Comparison of ENCODE assay signal across 14 cellular contexts in the genomic region with DNA sequence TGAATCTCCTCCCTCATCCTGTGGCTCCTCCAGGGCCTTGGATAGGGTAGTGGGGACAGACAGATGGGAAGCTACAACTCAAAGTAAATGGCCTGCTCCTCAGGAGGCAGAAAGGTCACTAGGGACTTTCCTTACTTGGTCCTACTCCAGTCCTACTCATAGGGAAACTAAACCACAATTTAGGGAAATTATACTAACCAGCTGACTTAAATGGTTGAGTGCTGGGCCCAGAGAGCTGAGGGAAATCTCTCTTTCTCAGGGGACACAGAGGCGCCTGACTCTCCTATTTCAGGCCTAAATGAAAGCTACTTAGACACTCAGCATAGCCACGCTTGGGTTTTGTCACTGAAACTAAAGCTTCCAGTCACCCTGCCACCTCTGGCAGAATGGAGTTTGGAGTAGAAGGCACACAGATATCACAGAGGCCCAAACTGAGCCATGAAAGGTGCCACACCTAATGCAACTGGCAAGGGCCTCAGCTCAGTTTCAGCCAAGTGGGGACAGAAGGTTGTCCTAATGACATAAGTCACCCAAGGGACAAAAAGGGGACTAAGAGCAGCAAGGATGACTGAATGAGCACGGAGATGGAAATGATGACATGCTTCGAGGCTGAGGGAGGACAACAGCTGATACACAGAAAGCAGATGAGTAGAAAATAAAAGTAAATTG. TPM values are rescaled to one million over a fixed set of nuclear protein-coding genes. Genes with fewer than 3 reads are reported as not detected.
DNase-seq lines count a peak whose midpoint lies in the region; ATAC-seq and FAIRE-seq lines count a peak whose summit lies in the region.
"Had no signal": no experiment of that assay in that cellular context is flagged by ENCODE, and none has a peak within 500 bp of the region (broad histone marks: within the 10 kb centered on the region; RNA-seq: fewer than 3 reads in every experiment).

No MANE protein-coding gene starts in this region.

- no peak for FAIRE-seq in frontal cortex (lab: Jason Lieb, UNC)
- FAIRE-seq: keratinocyte had no signal

- peak; percentile 90 for ATAC-seq in GM18502 (IDR thresholded peaks at IDR 0.05; ENCODE audit: poor library complexity, unreplicated experiment)
- peak; percentile 61 for ATAC-seq in GM21381 (IDR thresholded peaks at IDR 0.05; ENCODE audit: unreplicated experiment)
- ATAC-seq in HG03039 (IDR thresholded peaks at IDR 0.05; ENCODE audit: unreplicated experiment), result peak; percentile 94

- DNase-seq in NCI-H524 (lab: John Stamatoyannopoulos, UW), result peak; percentile 91 to 92
- no peak for DNase-seq in hippocampal formation (lab: John Stamatoyannopoulos, UW)
- no peak for DNase-seq in frontal cortex (ENCODE audit: low spot score in 2 of 2)
- no peak for DNase-seq in GM19238 (ENCODE audit: insufficient read length, low spot score)
- DNase-seq in CD1c-positive myeloid dendritic cell (ENCODE audit: extremely low spot score), result no peak
- DNase-seq: activated T-cell treated with anti-CD3 and anti-CD28 coated beads, Interleukin-2, amount 50 U/mL, for 1 hour; nephron progenitor cell; T-helper 9 cell had no signal

RNA-seq across cellular contexts. Expression of a gene that starts 24.0 kb away (rescaled TPM):
- total RNA-seq in frontal cortex, result 1.6 TPM

RNA-seq across cellular contexts. Expression of a gene that starts 47.5 kb away (rescaled TPM):
- total RNA-seq in frontal cortex, result 4.9 TPM
- total RNA-seq: breast epithelium, M059J had no signal

Comparison
In these comparisons a context has a peak if more than half of its experiments do, and no peak if none do; other contexts are left out.
1. DNase-seq: peak in NCI-H524 (2 of 2); none in hippocampal formation (0 of 2), frontal cortex (0 of 2), GM19238 (single experiment) and CD1c-positive myeloid dendritic cell (single experiment).
2. Peak in every context shown above with its lines, with median percentiles within 50 percentile points of each other: ATAC-seq.